ENCODE assay signal across 9 cellular contexts in the genomic region with DNA sequence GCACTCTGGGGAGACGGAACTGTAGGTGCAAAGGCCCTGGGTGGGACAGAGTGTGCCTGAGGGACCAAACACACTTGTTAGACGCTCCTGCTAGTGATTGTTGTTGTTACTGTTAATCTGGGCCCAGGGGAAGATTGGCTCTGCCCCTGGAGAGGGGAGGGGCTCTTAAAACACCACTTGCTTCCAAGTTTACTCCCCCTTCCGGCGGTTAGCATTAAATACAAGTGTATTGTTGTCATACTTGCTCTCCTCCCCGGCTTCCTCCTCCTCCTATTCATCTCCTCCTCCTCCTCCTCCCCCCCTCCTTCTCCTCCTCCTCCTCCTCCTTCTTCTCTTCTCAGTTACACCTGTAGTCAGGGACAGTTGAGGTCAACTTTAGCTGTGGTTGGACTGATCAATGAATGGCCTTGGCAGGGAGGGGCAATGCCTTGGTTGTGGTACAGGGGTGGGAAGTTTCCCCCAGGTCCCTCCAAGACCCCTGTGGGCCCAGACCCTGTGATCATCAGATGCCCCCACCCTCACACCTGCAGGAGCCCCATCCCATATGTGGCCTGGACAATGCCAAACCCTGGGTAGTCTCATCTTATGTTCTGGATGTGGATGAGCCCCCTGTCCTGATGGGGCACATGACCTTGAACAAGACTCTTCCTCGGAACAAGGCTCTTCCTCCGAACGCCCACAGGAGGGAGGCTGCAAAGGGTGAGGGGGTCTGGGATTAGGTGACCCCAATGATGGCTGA.
DNase-seq lines count a peak whose midpoint lies in the region; ATAC-seq, FAIRE-seq and TF ChIP-seq lines count a peak whose summit lies in the region.
"Had no signal": no experiment of that assay in that cellular context is flagged by ENCODE, and none has a peak within 500 bp of the region (broad histone marks: within the 10 kb centered on the region; RNA-seq: fewer than 3 reads in every experiment).

No MANE protein-coding gene starts in this region.

- TF ChIP-seq POLR2A in prostate gland (IDR thresholded peaks at IDR 0.05): no peak

- ATAC-seq in pancreas (peak in 3 of 4 donors; percentile 43 to 85 (median 77)), HG03342 (IDR thresholded peaks at IDR 0.05; ENCODE audit: unreplicated experiment) (no peak)

- intact Hi-C loops in pancreas (cut with DNase I) (no loop called here), prostate gland (cut with DNase I) (no loop called here)

- CTCF ChIA-PET in AG04449 (lab: Yijun Ruan, JAX): no interaction called here

- no peaks in the 10 kb centered on the region for H3K27me3 ChIP-seq in NT2/D1 (ENCODE audit: insufficient read depth, insufficient read length)
- no peaks in the 10 kb centered on the region for H3K27me3 ChIP-seq in pancreas
- no peaks in the 10 kb centered on the region for H3K27me3 ChIP-seq in prostate gland (replicated peaks; ENCODE audit: insufficient read depth)

- FAIRE-seq in GM18507 (lab: Jason Lieb, UNC): peak; percentile 55
- no peak for FAIRE-seq in pancreas (lab: Jason Lieb, UNC)
- FAIRE-seq: colon had no signal

- POLR2A ChIA-PET in AG04449 (lab: Yijun Ruan, JAX): no interaction called here

- peaks cover 22% of the 10 kb centered on the region for H3K4me1 ChIP-seq in NT2/D1 (ENCODE audit: insufficient read depth, insufficient read length)
- H3K4me1 ChIP-seq in pancreas: no peaks in the 10 kb centered on the region
- no peaks in the 10 kb centered on the region for H3K4me1 ChIP-seq in prostate gland (replicated peaks)

- peak; percentile 22 for TF ChIP-seq CTCF in AG04449 (IDR thresholded peaks at IDR 0.05; ENCODE audit: insufficient read depth, low read length, missing control alignments)
- TF ChIP-seq CTCF in pancreas (IDR thresholded peaks at IDR 0.05): no peak
- peak in 1 of 4 experiments; percentile 23 for TF ChIP-seq CTCF in prostate gland (IDR thresholded peaks at IDR 0.05)

- H3K9ac ChIP-seq in NT2/D1 (ENCODE audit: insufficient read length, low read depth): peak overlapping the region; percentile 42

- H3K9me3 ChIP-seq in NT2/D1 (ENCODE audit: insufficient read depth, low read length) (peaks cover 4% of the 10 kb centered on the region; the same call in 1 of the 2 replicates), pancreas (no peaks in the 10 kb centered on the region), prostate gland (no peaks in the 10 kb centered on the region)

- no peak overlapping the region for H3K4me3 ChIP-seq in AG04449 (ENCODE audit: low read depth, low read length)
- no peak overlapping the region for H3K4me3 ChIP-seq in NT2/D1 (ENCODE audit: insufficient read length, low read depth)
- no peak overlapping the region for H3K4me3 ChIP-seq in pancreas
- H3K4me3 ChIP-seq in prostate gland: no peak overlapping the region

- H3K36me3 ChIP-seq in NT2/D1 (ENCODE audit: insufficient read depth, insufficient read length, low read length): no peaks in the 10 kb centered on the region
- H3K36me3 ChIP-seq in pancreas: no peaks in the 10 kb centered on the region
- no peaks in the 10 kb centered on the region for H3K36me3 ChIP-seq in prostate gland

- 20 to 21% methylated on average over 8 of the region's 8 CpGs for WGBS in pancreas, 2 donors
- 32% methylated on average over 8 of the region's 8 CpGs for WGBS in prostate gland

- H3K27ac ChIP-seq in pancreas (no peak overlapping the region), prostate gland (no peak overlapping the region)

- DNase-seq in AG04449 (ENCODE audit: low read depth, low spot score): no peak
- peak; percentile 20 for DNase-seq in GM18507 (ENCODE audit: extremely low spot score, insufficient read length, low read depth)
- peak; percentile 88 for DNase-seq in NT2/D1 (ENCODE audit: low read depth, low spot score)
- peak; percentile 57 for DNase-seq in epidermal melanocyte (ENCODE audit: insufficient read length, low spot score)
- peak in 1 of 6 donors; percentile 20 for DNase-seq in pancreas
- no peak for DNase-seq in mucosa of gallbladder (ENCODE audit: low spot score)
- no peak for DNase-seq in prostate gland (ENCODE audit: low spot score)

Comparison
In these comparisons a context has a peak if more than half of its experiments do, and no peak if none do; other contexts are left out.
1. DNase-seq: peak in GM18507 (single experiment), NT2/D1 (single experiment) and epidermal melanocyte (single experiment); none in AG04449 (single experiment), mucosa of gallbladder (single experiment) and prostate gland (single experiment).